Comparison of ENCODE assay signal across 8 cellular contexts in the genomic region with DNA sequence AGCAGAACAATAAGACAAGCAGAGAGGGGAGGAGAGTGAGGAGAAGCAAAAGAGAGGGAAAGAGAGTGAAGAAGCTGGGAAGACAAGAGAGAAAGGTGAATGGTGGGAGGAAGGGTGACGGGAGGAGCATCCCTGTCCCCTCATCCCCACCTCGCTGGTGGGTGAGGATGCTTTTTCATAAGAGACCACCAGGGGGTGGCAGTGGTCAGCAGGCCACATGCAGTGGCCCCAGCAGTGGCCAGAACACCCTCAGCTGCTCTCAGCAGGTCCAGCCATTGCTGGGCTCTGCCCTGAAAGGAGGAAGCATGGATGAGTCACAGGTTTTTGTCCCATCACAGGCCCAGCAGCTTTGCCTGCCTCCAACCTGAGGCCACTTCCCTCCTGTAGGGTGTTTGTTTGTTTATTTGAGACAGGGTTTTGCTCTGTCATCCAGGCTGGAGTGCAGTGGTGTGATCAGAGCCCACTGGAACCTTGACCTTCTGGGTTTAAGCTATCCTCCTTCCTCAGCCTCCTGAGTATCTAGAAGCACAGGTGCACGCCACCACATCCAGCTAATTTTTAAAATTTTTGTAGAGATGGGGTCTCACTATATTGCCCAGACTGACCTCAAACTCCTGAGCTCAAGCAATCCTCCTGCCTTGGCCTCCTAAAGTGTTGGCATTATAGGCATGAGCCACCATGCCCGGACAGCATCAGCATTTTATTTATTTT. TPM values are rescaled to one million over a fixed set of nuclear protein-coding genes. Genes with fewer than 3 reads are reported as not detected.
DNase-seq lines count a peak whose midpoint lies in the region; ATAC-seq and TF ChIP-seq lines count a peak whose summit lies in the region.

No MANE protein-coding gene starts in this region.

- H3K27ac Mint-ChIP-seq in activated CD8-positive, alpha-beta memory T cell treated with anti-CD3 and anti-CD28 coated beads, Interleukin-2, amount 10 ng/mL, durations not matched to agents 7 days and 5 days: peak overlapping the region; percentile 73
- peak overlapping the region; percentile 88 to 94 for H3K27ac Mint-ChIP-seq in natural killer cell treated with Interleukin-12 subunit alpha and Interleukin-12 subunit beta and Interleukin-15 and Interleukin-18, amount 100 ng/mL, for 72 hours

- peaks cover 5% of the 10 kb centered on the region for H3K9me3 Mint-ChIP-seq in activated CD8-positive, alpha-beta memory T cell treated with anti-CD3 and anti-CD28 coated beads, Interleukin-2, amount 10 ng/mL, durations not matched to agents 7 days and 5 days (ENCODE audit: low read depth)
- peaks cover 4% of the 10 kb centered on the region for H3K9me3 Mint-ChIP-seq in natural killer cell treated with Interleukin-12 subunit alpha and Interleukin-12 subunit beta and Interleukin-15 and Interleukin-18, amount 100 ng/mL, for 72 hours

- no peak overlapping the region for H3K4me3 ChIP-seq in AG10803 (ENCODE audit: low read length)

- ATAC-seq in activated CD8-positive, alpha-beta memory T cell treated with anti-CD3 and anti-CD28 coated beads, Interleukin-2, amount 10 ng/mL, durations not matched to agents 7 days and 5 days: peak; percentile 71
- ATAC-seq in natural killer cell treated with Interleukin-12 subunit alpha and Interleukin-12 subunit beta and Interleukin-15 and Interleukin-18, amount 100 ng/mL, for 72 hours: peak; percentile 76 to 82
- no peak for ATAC-seq in HG03280 (IDR thresholded peaks at IDR 0.05; ENCODE audit: unreplicated experiment)
- no peak for ATAC-seq in GM18870 (IDR thresholded peaks at IDR 0.05; ENCODE audit: unreplicated experiment)

- H3K4me3 Mint-ChIP-seq in activated CD8-positive, alpha-beta memory T cell treated with anti-CD3 and anti-CD28 coated beads, Interleukin-2, amount 10 ng/mL, durations not matched to agents 7 days and 5 days: no peak overlapping the region
- peak overlapping the region; percentile 69 for H3K4me3 Mint-ChIP-seq in natural killer cell treated with Interleukin-12 subunit alpha and Interleukin-12 subunit beta and Interleukin-15 and Interleukin-18, amount 100 ng/mL, for 72 hours

- H3K4me1 Mint-ChIP-seq in activated CD8-positive, alpha-beta memory T cell treated with anti-CD3 and anti-CD28 coated beads, Interleukin-2, amount 10 ng/mL, durations not matched to agents 7 days and 5 days: peaks cover 75% of the 10 kb centered on the region
- H3K4me1 Mint-ChIP-seq in natural killer cell treated with Interleukin-12 subunit alpha and Interleukin-12 subunit beta and Interleukin-15 and Interleukin-18, amount 100 ng/mL, for 72 hours (ENCODE audit: low read depth in 2 of 2): peaks cover 64 to 68% of the 10 kb centered on the region in 2 donors

- TF ChIP-seq CTCF in AG10803 (conservative IDR thresholded peaks at IDR 0.05; ENCODE audit: low read length) (peak; percentile 75), GM13976 (IDR thresholded peaks at IDR 0.05; ENCODE audit: borderline replicate concordance, control extremely low read depth, extremely low read depth, insufficient read depth, missing control alignments) (peak; percentile 73)

- in situ Hi-C loops in GM13976 (cut with MboI; ENCODE audit: low sequenced_read_pairs, unreplicated experiment): loop anchor here (10.0 kb wide), 1 partner anchor 185 kb away; no protein-coding TSS in a partner anchor

- no peaks in the 10 kb centered on the region for H3K27me3 Mint-ChIP-seq in activated CD8-positive, alpha-beta memory T cell treated with anti-CD3 and anti-CD28 coated beads, Interleukin-2, amount 10 ng/mL, durations not matched to agents 7 days and 5 days
- H3K27me3 Mint-ChIP-seq in natural killer cell treated with Interleukin-12 subunit alpha and Interleukin-12 subunit beta and Interleukin-15 and Interleukin-18, amount 100 ng/mL, for 72 hours: no peaks in the 10 kb centered on the region

- DNase-seq in AG10803 (ENCODE audit: low read depth): peak; percentile 84
- DNase-seq in GM13976 (ENCODE audit: low spot score): peak; percentile 79
- DNase-seq in NCI-H748 (lab: John Stamatoyannopoulos, UW; ENCODE audit: unreplicated experiment): peak; percentile 67
- DNase-seq in activated CD8-positive, alpha-beta memory T cell treated with anti-CD3 and anti-CD28 coated beads, Interleukin-2, amount 10 ng/mL, durations not matched to agents 7 days and 5 days: peak; percentile 80
- DNase-seq in fibroblast of gingiva (ENCODE audit: low read depth): peak; percentile 65
- peak; percentile 87 for DNase-seq in natural killer cell treated with Interleukin-12 subunit alpha and Interleukin-12 subunit beta and Interleukin-15 and Interleukin-18, amount 100 ng/mL, for 72 hours (ENCODE audit: low spot score)

- peaks cover 44% of the 10 kb centered on the region for H3K36me3 Mint-ChIP-seq in activated CD8-positive, alpha-beta memory T cell treated with anti-CD3 and anti-CD28 coated beads, Interleukin-2, amount 10 ng/mL, durations not matched to agents 7 days and 5 days
- H3K36me3 Mint-ChIP-seq in natural killer cell treated with Interleukin-12 subunit alpha and Interleukin-12 subunit beta and Interleukin-15 and Interleukin-18, amount 100 ng/mL, for 72 hours: peaks cover 7% of the 10 kb centered on the region

- CTCF ChIA-PET in activated CD8-positive, alpha-beta memory T cell treated with anti-CD3 and anti-CD28 coated beads, Interleukin-2, amount 10 ng/mL, durations not matched to agents 7 days and 5 days (lab: Charles Lee): interaction anchor here (0.7 to 32.5 kb wide), 14 partner anchors 4 to 286 kb away, joined by 3 to 899 read pairs (median 4); partner anchors contain the start of gene PIM1

RNA-seq across cellular contexts. Expression of gene FGD2, which starts 23.9 kb away (rescaled TPM):
- 10 to 100 TPM; 15.6 to 26.3 TPM for total RNA-seq in activated CD8-positive, alpha-beta memory T cell treated with anti-CD3 and anti-CD28 coated beads, Interleukin-2, amount 10 ng/mL, durations not matched to agents 7 days and 5 days
- total RNA-seq in natural killer cell treated with Interleukin-12 subunit alpha and Interleukin-12 subunit beta and Interleukin-15 and Interleukin-18, amount 100 ng/mL, for 72 hours: 1 to 10 TPM; 9.1 to 9.3 TPM

RNA-seq across cellular contexts. Expression of gene MTCH1, which starts 43.4 kb away (rescaled TPM):
- 100 to 1,000 TPM; 125 to 167 TPM for total RNA-seq in activated CD8-positive, alpha-beta memory T cell treated with anti-CD3 and anti-CD28 coated beads, Interleukin-2, amount 10 ng/mL, durations not matched to agents 7 days and 5 days
- 100 to 1,000 TPM; 118 to 183 TPM for total RNA-seq in natural killer cell treated with Interleukin-12 subunit alpha and Interleukin-12 subunit beta and Interleukin-15 and Interleukin-18, amount 100 ng/mL, for 72 hours

Comparison
In these comparisons a context has a peak if more than half of its experiments do, and no peak if none do; other contexts are left out.
1. ATAC-seq: peak in activated CD8-positive, alpha-beta memory T cell treated with anti-CD3 and anti-CD28 coated beads, Interleukin-2, amount 10 ng/mL, durations not matched to agents 7 days and 5 days (single experiment) and natural killer cell treated with Interleukin-12 subunit alpha and Interleukin-12 subunit beta and Interleukin-15 and Interleukin-18, amount 100 ng/mL, for 72 hours (2 of 2); none in HG03280 (single experiment) and GM18870 (single experiment).
2. Peak in every context shown above with its lines, with median percentiles within 50 percentile points of each other: DNase-seq.